8 cellular contexts compared by ENCODE assay signal in the genomic region with DNA sequence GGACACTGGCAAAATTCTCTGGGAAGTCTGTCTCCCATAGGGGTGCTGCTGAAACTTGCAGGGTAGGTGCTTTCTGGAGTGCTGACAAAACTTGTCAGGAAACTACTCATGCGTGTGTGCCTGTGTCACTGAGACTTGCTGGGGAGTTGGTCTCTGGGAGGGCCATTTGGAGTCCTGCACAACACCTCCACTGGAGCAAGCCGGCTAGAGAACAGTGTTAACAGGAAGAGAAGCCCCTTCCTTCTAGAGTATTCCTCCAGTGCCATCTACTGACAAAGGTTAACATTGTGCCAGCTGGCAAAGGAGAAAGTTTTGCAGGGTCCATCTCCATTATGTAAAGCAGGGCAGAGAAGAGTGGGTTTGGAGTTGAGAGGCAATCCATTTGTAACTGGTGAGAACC. TPM values are rescaled to one million over a fixed set of nuclear protein-coding genes. Genes with fewer than 3 reads are reported as not detected.
DNase-seq lines count a peak whose midpoint lies in the region; ATAC-seq and TF ChIP-seq lines count a peak whose summit lies in the region.

No MANE protein-coding gene starts in this region.

- peaks cover 6% of the 10 kb centered on the region for H3K36me3 Mint-ChIP-seq in T-cell
- peaks cover 2% of the 10 kb centered on the region for H3K36me3 Mint-ChIP-seq in memory B cell

- no peak overlapping the region for H3K4me3 Mint-ChIP-seq in T-cell
- H3K4me3 Mint-ChIP-seq in memory B cell = no peak overlapping the region

- intact Hi-C loops in dorsolateral prefrontal cortex (cut with DNase I) = loop anchor here in 1 of 2 donors (5.0 to 10.0 kb wide), 2 partner anchors 101 to 434 kb away; no protein-coding TSS in a partner anchor

- H3K9me3 Mint-ChIP-seq in T-cell (no peaks in the 10 kb centered on the region), memory B cell (no peaks in the 10 kb centered on the region)

- H3K27ac ChIP-seq in dorsolateral prefrontal cortex = no peak overlapping the region

- H3K27me3 Mint-ChIP-seq in T-cell = no peaks in the 10 kb centered on the region
- no peaks in the 10 kb centered on the region for H3K27me3 Mint-ChIP-seq in memory B cell

- ATAC-seq in HG03108 (IDR thresholded peaks at IDR 0.05; ENCODE audit: unreplicated experiment) (peak; percentile 49), T-cell (replicated peaks in 1 of 4) (peak; percentile 75 to 93 (median 84)), memory B cell (ENCODE audit: low read depth) (peak; percentile 72)

- H3K4me1 Mint-ChIP-seq in T-cell (peaks cover 12 to 14% (median 14%) of the 10 kb centered on the region in 3 donors), memory B cell (peaks cover 9% of the 10 kb centered on the region)

- no peak overlapping the region for H3K4me3 ChIP-seq in dorsolateral prefrontal cortex

- peak in 53 of 56 donors; percentile 10 to 75 (median 50) for TF ChIP-seq CTCF in dorsolateral prefrontal cortex (IDR thresholded peaks at IDR 0.05 in 54 of 56, conservative IDR thresholded peaks at IDR 0.05 in 2 of 56; ENCODE audit: low read depth in 1 of 56, partially characterized antibody in 56 of 56)

- DNase-seq in ACHN = peak; percentile 43
- DNase-seq in Daoy (ENCODE audit: low read depth) = peak; percentile 21
- DNase-seq in T-cell = peak in 30 of 34 experiments; percentile 2 to 41 (median 17)
- DNase-seq in dorsolateral prefrontal cortex = peak in 1 of 10 donors; percentile 15
- peak; percentile 14 to 23 for DNase-seq in memory B cell (ENCODE audit: low spot score in 2 of 2)
- DNase-seq in OCI-M2 (lab: John Stamatoyannopoulos, UW; ENCODE audit: unreplicated experiment) = no peak
- DNase-seq in NCI-H146 (lab: John Stamatoyannopoulos, UW) = no peak

- POLR2A ChIA-PET in T-cell (lab: Charles Lee) = no interaction called here

- CTCF ChIA-PET in T-cell (lab: Charles Lee) = interaction anchor here in 1 of 2 donors (0.5 to 1.3 kb wide), 3 partner anchors 12 to 432 kb away, joined by 4 to 8 read pairs (median 7); no protein-coding TSS in a partner anchor

- no peaks in the 10 kb centered on the region for H3K27me3 ChIP-seq in dorsolateral prefrontal cortex

- in situ Hi-C loops in ACHN (cut with HindIII; ENCODE audit: low pct_ligation_motif_present, low pct_unique_long_range_greater_than_20kb, low sequenced_read_pairs) = no loop called here

- H3K27ac Mint-ChIP-seq in T-cell (peak overlapping the region; percentile 72), memory B cell (peak overlapping the region; percentile 68)

RNA-seq across cellular contexts. Expression of gene ZMYM4, which starts 30.0 kb away (rescaled TPM):
- 20.4 and 24.5 TPM in 2 replicates for total RNA-seq in Daoy (2014; rRNA removed; shearing (Covaris generic))
- total RNA-seq in T-cell (10 to 100 TPM; 28.7 to 41.7 (median 38.5) TPM), dorsolateral prefrontal cortex (10 to 100 TPM; 46.6 to 93.0 (median 60.5) TPM)

Comparison
In these comparisons a context has a peak if more than half of its experiments do, and no peak if none do; other contexts are left out.
1. DNase-seq: peak in ACHN (single experiment), Daoy (single experiment), T-cell (30 of 34) and memory B cell (2 of 2); none in OCI-M2 (single experiment) and NCI-H146 (single experiment).
2. Peak in every context shown above with its lines, with median percentiles within 50 percentile points of each other: ATAC-seq.